8 cellular contexts compared by ENCODE assay signal in genomic region chr15:61834076-61834697, GRCh38.
DNase-seq lines count a peak whose midpoint lies in the region; ATAC-seq and TF ChIP-seq lines count a peak whose summit lies in the region.

No MANE protein-coding gene starts in this region.

- H3K9me3 Mint-ChIP-seq in activated CD8-positive, alpha-beta memory T cell treated with anti-CD3 and anti-CD28 coated beads, Interleukin-2, amount 10 ng/mL, durations not matched to agents 7 days and 5 days (ENCODE audit: low read depth), result no peaks in the 10 kb centered on the region
- H3K9me3 Mint-ChIP-seq in endothelial cell (ENCODE audit: unreplicated experiment), result no peaks in the 10 kb centered on the region

- no peak overlapping the region for H3K4me3 Mint-ChIP-seq in activated CD8-positive, alpha-beta memory T cell treated with anti-CD3 and anti-CD28 coated beads, Interleukin-2, amount 10 ng/mL, durations not matched to agents 7 days and 5 days
- H3K4me3 Mint-ChIP-seq in endothelial cell (ENCODE audit: unreplicated experiment), result no peak overlapping the region

- no peak overlapping the region for H3K4me3 ChIP-seq in NT2/D1 (ENCODE audit: insufficient read length, low read depth)

- H3K9ac ChIP-seq in NT2/D1 (ENCODE audit: insufficient read length, low read depth), result no peak overlapping the region

- ATAC-seq in activated CD8-positive, alpha-beta memory T cell treated with anti-CD3 and anti-CD28 coated beads, Interleukin-2, amount 10 ng/mL, durations not matched to agents 7 days and 5 days, result peak; percentile 74
- ATAC-seq in HG02588 (IDR thresholded peaks at IDR 0.05; ENCODE audit: unreplicated experiment), result no peak

- TF ChIP-seq CTCF in GM12872 (IDR thresholded peaks at IDR 0.05; ENCODE audit: insufficient read depth, low read depth, low read length), result peak; percentile 96
- peak; percentile 99 for TF ChIP-seq CTCF in endothelial cell (IDR thresholded peaks at IDR 0.05; ENCODE audit: unreplicated experiment)

- peaks cover 24% of the 10 kb centered on the region for H3K4me1 Mint-ChIP-seq in activated CD8-positive, alpha-beta memory T cell treated with anti-CD3 and anti-CD28 coated beads, Interleukin-2, amount 10 ng/mL, durations not matched to agents 7 days and 5 days
- H3K4me1 Mint-ChIP-seq in endothelial cell (ENCODE audit: unreplicated experiment), result peaks cover 10% of the 10 kb centered on the region

- H3K27me3 Mint-ChIP-seq in activated CD8-positive, alpha-beta memory T cell treated with anti-CD3 and anti-CD28 coated beads, Interleukin-2, amount 10 ng/mL, durations not matched to agents 7 days and 5 days, result peaks cover 23% of the 10 kb centered on the region
- H3K27me3 Mint-ChIP-seq in endothelial cell (ENCODE audit: unreplicated experiment), result peaks cover 4% of the 10 kb centered on the region

- CTCF ChIA-PET in activated CD8-positive, alpha-beta memory T cell treated with anti-CD3 and anti-CD28 coated beads, Interleukin-2, amount 10 ng/mL, durations not matched to agents 7 days and 5 days (lab: Charles Lee), result interaction anchor here (0.6 to 4.7 kb wide), 35 partner anchors 9 to 918 kb away, joined by 3 to 47 read pairs (median 4); partner anchors contain the start of genes C2CD4A and VPS13C

- no peaks in the 10 kb centered on the region for H3K36me3 ChIP-seq in NT2/D1 (ENCODE audit: insufficient read depth, insufficient read length, low read length)

- peaks cover 9% of the 10 kb centered on the region for H3K27me3 ChIP-seq in NT2/D1 (ENCODE audit: insufficient read depth, insufficient read length)

- peaks cover 18% of the 10 kb centered on the region for H3K4me1 ChIP-seq in NT2/D1 (ENCODE audit: insufficient read depth, insufficient read length)

- no peak overlapping the region for H3K27ac Mint-ChIP-seq in activated CD8-positive, alpha-beta memory T cell treated with anti-CD3 and anti-CD28 coated beads, Interleukin-2, amount 10 ng/mL, durations not matched to agents 7 days and 5 days
- H3K27ac Mint-ChIP-seq in endothelial cell (ENCODE audit: unreplicated experiment), result no peak overlapping the region

- H3K9me3 ChIP-seq in NT2/D1 (ENCODE audit: insufficient read depth, low read length), result no peaks in the 10 kb centered on the region

- DNase-seq in HT1080 (ENCODE audit: low read depth), result peak; percentile 71
- peak; percentile 81 for DNase-seq in NT2/D1 (ENCODE audit: low read depth, low spot score)
- peak; percentile 78 for DNase-seq in activated CD8-positive, alpha-beta memory T cell treated with anti-CD3 and anti-CD28 coated beads, Interleukin-2, amount 10 ng/mL, durations not matched to agents 7 days and 5 days
- peak; percentile 91 for DNase-seq in endothelial cell (ENCODE audit: low spot score)
- peak; percentile 82 for DNase-seq in myocyte (ENCODE audit: low read depth)
- DNase-seq in stimulated activated CD8-positive, alpha-beta memory T cell treated with anti-CD3 and anti-CD28 coated beads, Interleukin-4, amount 100 ng/mL, for 4 hours (ENCODE audit: low read depth in 2 of 2, low spot score in 1 of 2), result peak; percentile 27 to 46

- no peaks in the 10 kb centered on the region for H3K36me3 Mint-ChIP-seq in activated CD8-positive, alpha-beta memory T cell treated with anti-CD3 and anti-CD28 coated beads, Interleukin-2, amount 10 ng/mL, durations not matched to agents 7 days and 5 days
- H3K36me3 Mint-ChIP-seq in endothelial cell (ENCODE audit: low read depth, unreplicated experiment), result no peaks in the 10 kb centered on the region

Comparison
In these comparisons a context has a peak if more than half of its experiments do, and no peak if none do; other contexts are left out.
1. DNase-seq: peak in every context shown above with its lines; median percentile 91 in endothelial cell; 82 in myocyte; 81 in NT2/D1; 78 in activated CD8-positive, alpha-beta memory T cell treated with anti-CD3 and anti-CD28 coated beads, Interleukin-2, amount 10 ng/mL, durations not matched to agents 7 days and 5 days; 71 in HT1080; 36 in stimulated activated CD8-positive, alpha-beta memory T cell treated with anti-CD3 and anti-CD28 coated beads, Interleukin-4, amount 100 ng/mL, for 4 hours.